Comparison of ENCODE assay signal across 8 cellular contexts in genomic region chr2:65128297-65129190, GRCh38. TPM values are rescaled to one million over a fixed set of nuclear protein-coding genes. Genes with fewer than 3 reads are reported as not detected.
DNase-seq lines count a peak whose midpoint lies in the region; ATAC-seq, FAIRE-seq and TF ChIP-seq lines count a peak whose summit lies in the region.

No MANE protein-coding gene starts in this region.

- H3K36me3 ChIP-seq in iPS DF 6.9 (ENCODE audit: control insufficient read depth, insufficient read depth, low read length) (no peaks in the 10 kb centered on the region), small intestine (ENCODE audit: control insufficient read depth in 2 of 2, insufficient read depth in 2 of 2, low read length in 2 of 2) (no peaks in the 10 kb centered on the region)

- peak overlapping the region; percentile 100 for H3K27ac Mint-ChIP-seq in activated CD8-positive, alpha-beta T cell treated with anti-CD3 and anti-CD28 coated beads, Interleukin-2, amount 10 ng/mL, durations not matched to agents 7 days and 5 days

- peak overlapping the region; percentile 100 for H3K4me3 Mint-ChIP-seq in activated CD8-positive, alpha-beta T cell treated with anti-CD3 and anti-CD28 coated beads, Interleukin-2, amount 10 ng/mL, durations not matched to agents 7 days and 5 days

- H3K4me3 ChIP-seq in HL-60 (replicated peaks; ENCODE audit: insufficient read depth, low read length) (peak overlapping the region; percentile 99), iPS DF 6.9 (ENCODE audit: low read length) (peak overlapping the region; percentile 83; the same call in 1 of the 2 replicates), small intestine (ENCODE audit: low read depth in 1 of 2, low read length in 2 of 2) (peak overlapping the region; percentile 89 to 93)

- H3K27ac ChIP-seq in HL-60 (replicated peaks) (peak overlapping the region; percentile 92), iPS DF 6.9 (ENCODE audit: low read length) (no peak overlapping the region), small intestine (ENCODE audit: low read depth in 1 of 2, low read length in 1 of 2) (peak overlapping the region; percentile 47 to 99)

- TF ChIP-seq CTCF in HL-60 (IDR thresholded peaks at IDR 0.05; ENCODE audit: insufficient read depth, low read length), result no peak

- peaks cover 14% of the 10 kb centered on the region for H3K36me3 Mint-ChIP-seq in activated CD8-positive, alpha-beta T cell treated with anti-CD3 and anti-CD28 coated beads, Interleukin-2, amount 10 ng/mL, durations not matched to agents 7 days and 5 days (ENCODE audit: low read depth)

- H3K27me3 Mint-ChIP-seq in activated CD8-positive, alpha-beta T cell treated with anti-CD3 and anti-CD28 coated beads, Interleukin-2, amount 10 ng/mL, durations not matched to agents 7 days and 5 days (ENCODE audit: low read depth), result no peaks in the 10 kb centered on the region

- POLR2A ChIA-PET in activated CD8-positive, alpha-beta T cell treated with anti-CD3 and anti-CD28 coated beads, Interleukin-2, amount 10 ng/mL, durations not matched to agents 7 days and 5 days (lab: Charles Lee), result interaction anchor here (0.7 to 2.6 kb wide), 8 partner anchors 12 to 801 kb away, joined by 3 to 29 read pairs (median 4); partner anchors contain the start of genes ACTR2 and CEP68

- ATAC-seq in activated CD8-positive, alpha-beta T cell treated with anti-CD3 and anti-CD28 coated beads, Interleukin-2, amount 10 ng/mL, durations not matched to agents 7 days and 5 days, result no peak

- H3K27me3 ChIP-seq in HL-60 (ENCODE audit: insufficient read depth, poor library complexity, severe bottlenecking) (no peaks in the 10 kb centered on the region), iPS DF 6.9 (ENCODE audit: control insufficient read depth, insufficient read depth, low read length) (no peaks in the 10 kb centered on the region), small intestine (ENCODE audit: control insufficient read depth in 2 of 2, insufficient read depth in 2 of 2, low read length in 2 of 2) (no peaks in the 10 kb centered on the region)

- no CpG with 5 or more reads among the region's 8 CpGs for WGBS in iPS DF 6.9 (ENCODE audit: insufficient coverage, insufficient read length)
- WGBS in small intestine, 3 donors, result 4 to 11% (median 4%) methylated on average over 8 of the region's 8 CpGs

- H3K4me1 Mint-ChIP-seq in activated CD8-positive, alpha-beta T cell treated with anti-CD3 and anti-CD28 coated beads, Interleukin-2, amount 10 ng/mL, durations not matched to agents 7 days and 5 days (ENCODE audit: low read depth), result peaks cover 35% of the 10 kb centered on the region

- peak; percentile 9 for DNase-seq in AG08395 (ENCODE audit: low spot score)
- DNase-seq in HL-60 (ENCODE audit: low read depth in 1 of 2, low spot score in 1 of 2), result peak; percentile 42 to 85
- DNase-seq in activated CD8-positive, alpha-beta T cell treated with anti-CD3 and anti-CD28 coated beads, Interleukin-2, amount 10 ng/mL, durations not matched to agents 7 days and 5 days, result no peak
- no peak for DNase-seq in iPS DF 6.9 (ENCODE audit: low read depth, low spot score)
- peak; percentile 54 for DNase-seq in small intestine
- DNase-seq in GM19240 (ENCODE audit: insufficient read length, low spot score), result no peak
- no peak for DNase-seq in NCI-H2081 treated with DMSO at 0.1 percent for 48 hours (lab: John Stamatoyannopoulos, UW)
- no peak for DNase-seq in activated gamma-delta T cell treated with Interleukin-2 at 50 U/mL for 16 hours

- FAIRE-seq in small intestine (lab: Jason Lieb, UNC), result no peak

- H3K9me3 ChIP-seq in iPS DF 6.9 (ENCODE audit: control insufficient read depth, insufficient read depth, low read length), result no peaks in the 10 kb centered on the region
- no peaks in the 10 kb centered on the region for H3K9me3 ChIP-seq in small intestine (ENCODE audit: control insufficient read depth, low read depth)

- H3K9me3 Mint-ChIP-seq in activated CD8-positive, alpha-beta T cell treated with anti-CD3 and anti-CD28 coated beads, Interleukin-2, amount 10 ng/mL, durations not matched to agents 7 days and 5 days (ENCODE audit: insufficient read depth), result no peaks in the 10 kb centered on the region

- CTCF ChIA-PET in activated CD8-positive, alpha-beta T cell treated with anti-CD3 and anti-CD28 coated beads, Interleukin-2, amount 10 ng/mL, durations not matched to agents 7 days and 5 days (lab: Charles Lee), result interaction anchor here (1.2 to 2.9 kb wide), 6 partner anchors 10 to 69 kb away, joined by 3 to 14 read pairs (median 6); no protein-coding TSS in a partner anchor

- H3K4me1 ChIP-seq in iPS DF 6.9 (ENCODE audit: control insufficient read depth, insufficient read depth, low read length) (0 out of 2 replicates have a peak, but pooled peaks cover 1% of the 10 kb centered on the region), small intestine (ENCODE audit: control insufficient read depth in 2 of 2, insufficient read depth in 1 of 2, low read depth in 1 of 2, low read length in 1 of 2) (peaks cover 2 to 8% of the 10 kb centered on the region in 2 donors)

RNA-seq across cellular contexts. Expression of gene RAB1A, which starts 1.4 kb away (rescaled TPM):
- 10 to 100 TPM; 58.7 to 62.7 TPM for total RNA-seq in activated CD8-positive, alpha-beta T cell treated with anti-CD3 and anti-CD28 coated beads, Interleukin-2, amount 10 ng/mL, durations not matched to agents 7 days and 5 days
- polyA plus RNA-seq in small intestine, result 100 to 1,000 TPM; 144 to 182 (median 147) TPM

Comparison
In these comparisons a context has a peak if more than half of its experiments do, and no peak if none do; other contexts are left out.
1. DNase-seq: peak in AG08395 (single experiment), HL-60 (2 of 2) and small intestine (single experiment); none in activated CD8-positive, alpha-beta T cell treated with anti-CD3 and anti-CD28 coated beads, Interleukin-2, amount 10 ng/mL, durations not matched to agents 7 days and 5 days (single experiment), iPS DF 6.9 (single experiment), GM19240 (single experiment), NCI-H2081 treated with DMSO at 0.1 percent for 48 hours (single experiment) and activated gamma-delta T cell treated with Interleukin-2 at 50 U/mL for 16 hours (single experiment).
2. Peak in every context shown above with its lines, with median percentiles within 50 percentile points of each other: H3K4me3 ChIP-seq.